ENCODE assay signal across 3 cellular contexts in genomic region chr11:2027710-2028109, GRCh38.
"Had no signal": no experiment of that assay in that cellular context is flagged by ENCODE, and none has a peak within 500 bp of the region (broad histone marks: within the 10 kb centered on the region; RNA-seq: fewer than 3 reads in every experiment).

No MANE protein-coding gene starts in this region.

- ATAC-seq: GM12878 had no signal

- H3K4me3 ChIP-seq: GM12878 had no signal

- DNase-seq: GDM1, GF-D8 had no signal
